1 cellular context compared by ENCODE assay signal in the genomic region with DNA sequence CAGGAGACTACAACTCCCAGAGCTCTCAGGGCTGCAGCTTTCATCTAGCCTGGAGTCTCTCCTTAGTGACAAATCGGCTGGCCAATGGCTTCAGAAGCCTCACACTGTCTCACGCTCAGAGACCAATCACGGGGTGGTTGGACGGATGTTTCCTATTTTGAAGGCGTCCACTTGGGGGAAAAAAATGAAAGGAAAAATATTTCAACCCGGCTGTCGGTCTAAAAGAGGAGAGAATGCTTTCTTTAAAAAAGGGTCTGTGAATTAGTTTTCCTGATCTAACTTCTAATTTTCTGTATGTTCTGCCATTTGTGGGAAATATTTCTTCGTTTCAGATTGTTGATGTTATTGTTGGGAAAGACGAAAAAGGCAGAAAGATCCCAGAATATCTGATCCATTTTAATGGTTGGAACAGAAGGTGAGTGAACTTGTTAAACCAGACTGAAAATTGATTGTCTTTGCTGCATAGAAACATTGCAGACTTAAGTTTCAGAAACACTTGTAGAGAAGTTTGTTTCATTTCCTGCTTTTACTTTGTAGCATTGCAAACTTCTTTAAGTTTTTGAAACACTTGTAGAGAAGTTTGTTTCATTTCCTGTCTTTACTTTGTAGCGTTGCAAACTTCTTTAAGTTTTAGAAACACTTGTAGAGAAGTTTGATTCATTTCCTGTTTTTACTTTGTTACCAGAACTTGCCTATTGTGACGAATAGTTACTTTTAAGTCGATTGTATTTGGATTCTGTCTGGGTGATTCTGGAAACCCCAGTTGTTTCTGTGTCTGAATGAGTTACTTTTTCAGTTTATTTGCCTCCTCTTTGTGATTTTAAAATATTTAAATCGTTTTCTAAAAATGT.
TF ChIP-seq lines count a peak whose summit lies in the region.

No MANE protein-coding gene starts in this region.

TF ChIP-seq in K562, 482 proteins besides CTCF, POLR2A, EP300 and RAD21 (continued from another document):
- TF ChIP-seq FOS (IDR thresholded peaks at IDR 0.05; ENCODE audit: extremely low read depth, insufficient read length), result peak; percentile 88
- TF ChIP-seq DDX20 (tag; IDR thresholded peaks at IDR 0.05; ENCODE audit: low read depth), result no peak
- TF ChIP-seq, protein P1, sequence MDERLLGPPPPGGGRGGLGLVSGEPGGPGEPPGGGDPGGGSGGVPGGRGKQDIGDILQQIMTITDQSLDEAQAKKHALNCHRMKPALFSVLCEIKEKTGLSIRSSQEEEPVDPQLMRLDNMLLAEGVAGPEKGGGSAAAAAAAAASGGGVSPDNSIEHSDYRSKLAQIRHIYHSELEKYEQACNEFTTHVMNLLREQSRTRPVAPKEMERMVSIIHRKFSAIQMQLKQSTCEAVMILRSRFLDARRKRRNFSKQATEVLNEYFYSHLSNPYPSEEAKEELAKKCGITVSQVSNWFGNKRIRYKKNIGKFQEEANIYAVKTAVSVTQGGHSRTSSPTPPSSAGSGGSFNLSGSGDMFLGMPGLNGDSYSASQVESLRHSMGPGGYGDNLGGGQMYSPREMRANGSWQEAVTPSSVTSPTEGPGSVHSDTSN (CRISPR knock-in tag; IDR thresholded peaks at IDR 0.05; ENCODE audit: low read depth), result no peak
- TF ChIP-seq, protein P1 (tag; conservative IDR thresholded peaks at IDR 0.05; ENCODE audit: low read depth), result peak; percentile 92
